In the genomic region with DNA sequence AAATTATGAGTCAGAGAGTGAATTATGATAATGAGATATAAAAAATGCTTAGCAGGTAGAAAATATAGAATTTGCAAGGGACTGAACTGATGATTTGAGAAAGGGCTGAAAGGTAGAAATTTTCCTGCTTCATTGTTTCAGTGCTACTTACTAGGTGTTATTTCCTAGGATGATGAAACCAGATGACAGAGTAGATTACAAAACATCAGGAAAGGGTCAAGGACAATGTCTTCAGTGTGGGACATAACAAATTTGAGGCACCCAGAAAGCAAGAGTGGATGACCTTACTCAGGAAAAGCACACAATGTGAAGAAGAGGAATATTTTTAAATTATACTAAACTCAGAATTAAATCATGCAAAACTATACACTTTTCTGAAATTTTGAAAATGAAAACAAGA, we compare ENCODE assay signal across 27 cellular contexts.
"Had no signal": no experiment of that assay in that cellular context is flagged by ENCODE, and none has a peak within 500 bp of the region (broad histone marks: within the 10 kb centered on the region; RNA-seq: fewer than 3 reads in every experiment).

No MANE protein-coding gene starts in this region.

- ATAC-seq: naive thymus-derived CD4-positive, alpha-beta T cell; natural killer cell; psoas muscle; right cardiac atrium; sciatic nerve; stimulated activated effector memory CD8-positive, alpha-beta T cell treated with anti-CD3 and anti-CD28 coated beads, Interleukin-12 subunit alpha, Interleukin-12 subunit beta, amount 100 ng/mL, for 72 hours; stimulated activated naive B cell treated with anti-CD40 and anti-IgM and Interleukin-4, amounts not matched to agents 10 μg/mL and 1 μg/mL and 100 μg/mL, for 72 hours had no signal

- H3K4me3 ChIP-seq: neural progenitor cell, ovary, psoas muscle, skin epidermis, smooth muscle cell, stomach, thoracic aorta, thyroid gland, tibial nerve, upper lobe of left lung, vagina had no signal

- H3K4me2 ChIP-seq: neural progenitor cell, smooth muscle cell had no signal

- H2AFZ ChIP-seq: neural progenitor cell, parathyroid adenoma had no signal

- H3K36me3 ChIP-seq: ovary, stomach, thoracic aorta, thyroid gland, tibial nerve, upper lobe of left lung, vagina had no signal

- FAIRE-seq: urothelium cell line had no signal

- H3K4me1 ChIP-seq: neural progenitor cell, parathyroid adenoma, psoas muscle, stomach, thyroid gland, tibial nerve, upper lobe of left lung, vagina had no signal

- H3K9me3 ChIP-seq: ovary, thoracic aorta, thyroid gland, upper lobe of left lung, vagina had no signal

- H3K9ac ChIP-seq: neural progenitor cell, parathyroid adenoma had no signal

- DNase-seq: naive thymus-derived CD4-positive, alpha-beta T cell; natural killer cell; occipital lobe; ovary; posterior cingulate gyrus; psoas muscle; right cardiac atrium; stimulated activated CD4-positive, alpha-beta T cell treated with anti-CD3 and anti-CD28 coated beads, Interleukin-15, amount 100 ng/mL, for 24 hours; stimulated activated CD4-positive, alpha-beta T cell treated with anti-CD3 and anti-CD28 coated beads, Interleukin-2, amount 100 ng/mL, for 24 hours; stimulated activated CD4-positive, alpha-beta T cell treated with anti-CD3 and anti-CD28 coated beads, Interleukin-2, amount 100 ng/mL, for 48 hours; stimulated activated CD4-positive, alpha-beta T cell treated with anti-CD3 and anti-CD28 coated beads, Interleukin-4, amount 100 ng/mL, for 24 hours; stimulated activated naive B cell treated with anti-CD40 and anti-IgM and Interleukin-4, amounts not matched to agents 10 μg/mL and 1 μg/mL and 100 μg/mL, for 72 hours; stimulated activated naive CD4-positive, alpha-beta T cell treated with Interleukin-2 at 50 U/mL for 16 hours; stomach; thyroid gland; trophoblast cell; upper lobe of left lung had no signal

- H3K79me2 ChIP-seq: parathyroid adenoma had no signal

- H3K27ac ChIP-seq: neural progenitor cell, ovary, parathyroid adenoma, psoas muscle, skin epidermis, stomach, thoracic aorta, thyroid gland, tibial nerve, upper lobe of left lung, vagina had no signal

- H3K27me3 ChIP-seq: neural progenitor cell, ovary, stomach, thyroid gland, tibial nerve, upper lobe of left lung, vagina had no signal
